In genomic region chr10:51838506-51838905, GRCh38 we compare ENCODE assay signal across 22 cellular contexts.
"Had no signal": no experiment of that assay in that cellular context is flagged by ENCODE, and none has a peak within 500 bp of the region (broad histone marks: within the 10 kb centered on the region; RNA-seq: fewer than 3 reads in every experiment).

No MANE protein-coding gene starts in this region.

- H3K27ac ChIP-seq: adrenal gland, colonic mucosa, dorsolateral prefrontal cortex, epithelial cell of prostate, heart left ventricle, lower lobe of right lung, parathyroid adenoma, right lobe of liver, skin epidermis, tibial artery, WERI-Rb-1 had no signal

- H3K4me1 ChIP-seq: adrenal gland, colonic mucosa, lower lobe of right lung, parathyroid adenoma, right lobe of liver had no signal

- H3K9ac ChIP-seq: parathyroid adenoma had no signal

- H3K9me3 Mint-ChIP-seq: activated T-helper 2 cell treated with anti-CD3 and anti-CD28 coated beads, Interferon-gamma antibody, Interleukin-2, Interleukin-4, amounts not matched to agents 10 μg/mL and 5 μg/mL and 100 μg/mL, durations not matched to agents 14 hours and 24 hours and 36 hours; stimulated activated naive CD8-positive, alpha-beta T cell treated with anti-CD3 and anti-CD28 coated beads, Interleukin-15, Interleukin-2, amounts not matched to agents 100 ng/mL and 50 ng/mL, for 24 hours had no signal

- ATAC-seq: activated T-cell treated with anti-CD3 and anti-CD28 coated beads, Interleukin-2, amount 50 U/mL, for 4 hours; heart left ventricle; lower lobe of right lung; naive thymus-derived CD4-positive, alpha-beta T cell; right lobe of liver; T-cell had no signal

- H3K4me3 Mint-ChIP-seq: activated naive CD8-positive, alpha-beta T cell; activated T-cell treated with anti-CD3 and anti-CD28 coated beads, Interleukin-2, amount 50 U/mL, for 4 hours; naive thymus-derived CD4-positive, alpha-beta T cell; stimulated activated naive CD8-positive, alpha-beta T cell treated with anti-CD3 and anti-CD28 coated beads, Interleukin-15, Interleukin-2, amounts not matched to agents 100 ng/mL and 50 ng/mL, for 24 hours; T-cell had no signal

- H3K36me3 ChIP-seq: adrenal gland, colonic mucosa, heart left ventricle, lower lobe of right lung, right lobe of liver, tibial artery, WERI-Rb-1 had no signal

- H3K27ac Mint-ChIP-seq: activated naive CD8-positive, alpha-beta T cell; activated T-helper 2 cell treated with anti-CD3 and anti-CD28 coated beads, Interferon-gamma antibody, Interleukin-2, Interleukin-4, amounts not matched to agents 10 μg/mL and 5 μg/mL and 100 μg/mL, durations not matched to agents 14 hours and 24 hours and 36 hours; naive thymus-derived CD4-positive, alpha-beta T cell; stimulated activated naive CD8-positive, alpha-beta T cell treated with anti-CD3 and anti-CD28 coated beads, Interleukin-15, Interleukin-2, amounts not matched to agents 100 ng/mL and 50 ng/mL, for 24 hours; T-cell had no signal

- H3K4me3 ChIP-seq: adrenal gland, colonic mucosa, dorsolateral prefrontal cortex, heart left ventricle, lower lobe of right lung, right lobe of liver, skin epidermis, tibial artery had no signal

- H3K36me3 Mint-ChIP-seq: activated naive CD8-positive, alpha-beta T cell; naive thymus-derived CD4-positive, alpha-beta T cell; T-cell had no signal

- DNase-seq: activated CD8-positive, alpha-beta memory T cell treated with anti-CD3 and anti-CD28 coated beads, Interleukin-2, amount 50 U/mL, for 48 hours; activated naive CD4-positive, alpha-beta T cell; activated T-cell treated with anti-CD3 and anti-CD28 coated beads, Interleukin-2, amount 50 U/mL, for 4 hours; adrenal gland; colonic mucosa; dorsolateral prefrontal cortex; heart left ventricle; kidney; lower lobe of right lung; naive thymus-derived CD4-positive, alpha-beta T cell; right lobe of liver; stimulated activated CD4-positive, alpha-beta T cell treated with anti-CD3 and anti-CD28 coated beads, Interleukin-1b, Interleukin-23, amount 100 ng/mL, for 48 hours; substantia nigra; T-cell; tibial artery; WERI-Rb-1 had no signal

- H3K79me2 ChIP-seq: parathyroid adenoma had no signal

- H3K27me3 ChIP-seq: adrenal gland, colonic mucosa, dorsolateral prefrontal cortex, heart left ventricle, right lobe of liver, tibial artery had no signal

- H2AFZ ChIP-seq: parathyroid adenoma had no signal

- H3K9me3 ChIP-seq: adrenal gland, colonic mucosa, right lobe of liver had no signal

- H3K27me3 Mint-ChIP-seq: activated naive CD8-positive, alpha-beta T cell; stimulated activated naive CD8-positive, alpha-beta T cell treated with anti-CD3 and anti-CD28 coated beads, Interleukin-15, Interleukin-2, amounts not matched to agents 100 ng/mL and 50 ng/mL, for 24 hours had no signal

- H3K4me1 Mint-ChIP-seq: naive thymus-derived CD4-positive, alpha-beta T cell; T-cell had no signal
